In genomic region chr3:98691897-98692296, GRCh38 we compare ENCODE assay signal across 16 cellular contexts.
"Had no signal": no experiment of that assay in that cellular context is flagged by ENCODE, and none has a peak within 500 bp of the region (broad histone marks: within the 10 kb centered on the region; RNA-seq: fewer than 3 reads in every experiment).

No MANE protein-coding gene starts in this region.

- H3K4me3 Mint-ChIP-seq: activated CD4-positive, alpha-beta T cell treated with anti-CD3 and anti-CD28 coated beads for 36 hours; activated CD8-positive, alpha-beta T cell treated with anti-CD3 and anti-CD28 coated beads for 36 hours had no signal

- H3K4me3 ChIP-seq: lung had no signal

- H3K27me3 Mint-ChIP-seq: activated CD4-positive, alpha-beta T cell treated with anti-CD3 and anti-CD28 coated beads for 36 hours; activated CD8-positive, alpha-beta T cell treated with anti-CD3 and anti-CD28 coated beads for 36 hours; progenitor cell of endocrine pancreas had no signal

- H3K9me3 Mint-ChIP-seq: activated naive CD4-positive, alpha-beta T cell treated with anti-CD3 and anti-CD28 coated beads, Interleukin-2, amount 50 U/mL, for 72 hours had no signal

- H3K4me1 Mint-ChIP-seq: activated CD4-positive, alpha-beta T cell treated with anti-CD3 and anti-CD28 coated beads for 36 hours had no signal

- H3K36me3 Mint-ChIP-seq: activated naive CD4-positive, alpha-beta T cell treated with anti-CD3 and anti-CD28 coated beads, Interleukin-2, amount 50 U/mL, for 72 hours had no signal

- DNase-seq: activated CD4-positive, alpha-beta T cell treated with anti-CD3 and anti-CD28 coated beads for 36 hours; activated CD8-positive, alpha-beta memory T cell treated with anti-CD3 and anti-CD28 coated beads, Interleukin-2, amount 50 U/mL, for 4 hours; activated CD8-positive, alpha-beta T cell treated with anti-CD3 and anti-CD28 coated beads for 36 hours; activated gamma-delta T cell; activated T-cell treated with anti-CD3 and anti-CD28 coated beads, Interleukin-2, amount 50 U/mL, for 48 hours; cerebellar nuclear complex; effector memory CD4-positive, alpha-beta T cell; erythroblast; hypothalamus; kidney glomerular epithelial cell; midbrain; stimulated activated CD4-positive, alpha-beta T cell treated with anti-CD3 and anti-CD28 coated beads, Interleukin-12 subunit alpha, Interleukin-12 subunit beta, amount 100 ng/mL, for 4 hours; stimulated activated CD4-positive, alpha-beta T cell treated with anti-CD3 and anti-CD28 coated beads, Interleukin-2, amount 100 ng/mL, for 24 hours had no signal

- ATAC-seq: activated CD4-positive, alpha-beta T cell treated with anti-CD3 and anti-CD28 coated beads for 36 hours; activated CD8-positive, alpha-beta T cell treated with anti-CD3 and anti-CD28 coated beads for 36 hours; activated naive CD4-positive, alpha-beta T cell treated with anti-CD3 and anti-CD28 coated beads, Interleukin-2, amount 50 U/mL, for 72 hours had no signal

- H3K27ac Mint-ChIP-seq: activated CD4-positive, alpha-beta T cell treated with anti-CD3 and anti-CD28 coated beads for 36 hours; activated CD8-positive, alpha-beta T cell treated with anti-CD3 and anti-CD28 coated beads for 36 hours; progenitor cell of endocrine pancreas had no signal
